In the genomic region with DNA sequence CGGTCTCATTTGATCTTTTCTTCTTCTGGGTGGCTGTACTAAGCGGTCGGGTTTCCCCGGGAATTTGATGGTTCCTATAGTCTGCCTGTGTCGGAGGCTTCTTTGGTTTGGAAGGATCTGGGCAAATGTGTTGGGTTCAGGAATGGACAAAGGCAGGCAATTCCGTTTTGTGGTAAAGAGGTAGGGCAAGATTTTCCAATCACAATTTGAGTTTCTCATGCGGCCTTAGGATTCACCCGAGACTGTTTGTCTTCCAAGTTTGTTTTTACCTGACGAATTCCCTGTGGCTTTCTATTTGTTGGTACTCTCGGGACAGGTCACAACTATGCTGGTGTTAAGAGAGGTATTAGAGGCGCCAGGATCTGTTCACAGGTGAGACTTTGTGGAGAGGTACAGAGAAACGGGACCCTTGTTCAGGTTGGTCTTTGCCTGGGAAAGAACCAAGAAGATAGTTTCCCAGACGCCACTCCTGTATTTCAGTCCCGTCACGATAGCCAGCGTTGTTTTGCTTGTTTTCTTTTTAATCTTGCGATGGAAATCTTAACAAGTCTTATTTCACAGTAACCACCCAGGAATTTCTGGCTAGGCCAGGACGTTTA, we compare ENCODE assay signal across 20 cellular contexts. TPM values are rescaled to one million over a fixed set of nuclear protein-coding genes. Genes with fewer than 3 reads are reported as not detected.
DNase-seq lines count a peak whose midpoint lies in the region; ATAC-seq and TF ChIP-seq lines count a peak whose summit lies in the region.
"Had no signal": no experiment of that assay in that cellular context is flagged by ENCODE, and none has a peak within 500 bp of the region (broad histone marks: within the 10 kb centered on the region; RNA-seq: fewer than 3 reads in every experiment).

No MANE protein-coding gene starts in this region.

- WGBS in endodermal cell (ENCODE audit: insufficient coverage in 1 of 2, insufficient read length in 1 of 2), 2 experiments: 3 to 11% methylated on average over 13 to 18 of the region's 18 CpGs
- WGBS in SK-N-SH (ENCODE audit: low lambda C conversion rate): 21% methylated on average over 18 of the region's 18 CpGs

- H3K27ac Mint-ChIP-seq in Caco-2 (ENCODE audit: unreplicated experiment) (peak overlapping the region; percentile 49), endodermal cell (peak overlapping the region; percentile 27), neural crest cell (ENCODE audit: unreplicated experiment) (no peak overlapping the region)

- no TSS peak for BruUV-seq in Caco-2 (replicated peaks; lab: Mats Ljungman, UMichigan)

- no peak overlapping the region for H3K4me2 ChIP-seq in SK-N-SH

- no peak for ATAC-seq in HG02759 (IDR thresholded peaks at IDR 0.05; ENCODE audit: unreplicated experiment)
- ATAC-seq: gastrocnemius medialis had no signal

- H3K4me3 Mint-ChIP-seq in Caco-2 (ENCODE audit: unreplicated experiment): peak overlapping the region; percentile 100
- peak overlapping the region; percentile 78 for H3K4me3 Mint-ChIP-seq in endodermal cell
- peak overlapping the region; percentile 80 for H3K4me3 Mint-ChIP-seq in neural crest cell

- H3K9ac ChIP-seq in HUES48 (ENCODE audit: low read depth, low read length): no peak overlapping the region
- peak overlapping the region; percentile 50 for H3K9ac ChIP-seq in endodermal cell (ENCODE audit: extremely low read depth, low read length, poor library complexity, severe bottlenecking)
- H3K9ac ChIP-seq in SK-N-SH: no peak overlapping the region

- no peak for TF ChIP-seq EP300 in SK-N-SH (IDR thresholded peaks at IDR 0.05; ENCODE audit: borderline replicate concordance in 1 of 2, low read depth in 1 of 2, low read length in 1 of 2)

- H3K9me3 Mint-ChIP-seq in Caco-2 (ENCODE audit: unreplicated experiment) (no peaks in the 10 kb centered on the region), endodermal cell (no peaks in the 10 kb centered on the region), neural crest cell (no peaks in the 10 kb centered on the region)

- CTCF ChIA-PET in Caco-2 (lab: Charles Lee) (interaction anchor here (0.8 kb wide), 1 partner anchor 96 kb away, joined by 4 read pairs; no protein-coding TSS in a partner anchor), SK-N-SH (lab: Yijun Ruan, JAX) (interaction anchor here (1.0 to 2.1 kb wide), 8 partner anchors 9 to 341 kb away, joined by 3 to 6 read pairs (median 4); partner anchors contain the start of gene GAD1)

- peak overlapping the region; percentile 57 for H3K27ac ChIP-seq in HUES48 (ENCODE audit: low read depth, low read length)
- H3K27ac ChIP-seq in endodermal cell (ENCODE audit: low read depth, low read length): no peak overlapping the region
- no peak overlapping the region for H3K27ac ChIP-seq in SK-N-SH (ENCODE audit: low read depth in 2 of 2, low read length in 1 of 2)
- H3K27ac ChIP-seq: gastrocnemius medialis, thyroid gland, VCaP had no signal

- H3K4me3 ChIP-seq in Caco-2 (ENCODE audit: low read depth, low read length): peak overlapping the region; percentile 62
- peak overlapping the region; percentile 28; the same call in 1 of the 2 replicates for H3K4me3 ChIP-seq in HUES48 (ENCODE audit: low read depth, low read length)
- H3K4me3 ChIP-seq in endodermal cell (ENCODE audit: low read length): peak overlapping the region; percentile 87
- H3K4me3 ChIP-seq in SK-N-SH (ENCODE audit: low read depth in 2 of 2, low read length in 1 of 2): no peak overlapping the region
- H3K4me3 ChIP-seq: thyroid gland had no signal

- intact Hi-C loops in Caco-2 (cut with micrococcal nuclease; ENCODE audit: unreplicated experiment): loop anchor here (5.0 kb wide), 2 partner anchors 146 to 209 kb away; partner anchors contain the start of gene GORASP2

- POLR2A ChIA-PET in Caco-2 (lab: Charles Lee): no interaction called here
- POLR2A ChIA-PET in SK-N-SH (lab: Yijun Ruan, JAX): no interaction called here

- no peak overlapping the region for H2AFZ ChIP-seq in SK-N-SH (ENCODE audit: low read depth)

- H3K36me3 Mint-ChIP-seq in Caco-2 (ENCODE audit: insufficient read depth, unreplicated experiment): peaks cover 74% of the 10 kb centered on the region
- H3K36me3 Mint-ChIP-seq in endodermal cell (ENCODE audit: low read depth): peaks cover 37% of the 10 kb centered on the region
- H3K36me3 Mint-ChIP-seq in neural crest cell (ENCODE audit: low read depth): peaks cover 2% of the 10 kb centered on the region

- H3K4me1 Mint-ChIP-seq in Caco-2 (ENCODE audit: low read depth, unreplicated experiment) (no peaks in the 10 kb centered on the region), endodermal cell (peaks cover 5% of the 10 kb centered on the region), neural crest cell (peaks cover 21% of the 10 kb centered on the region)

- H3K79me2 ChIP-seq in SK-N-SH (ENCODE audit: insufficient read depth): no peaks in the 10 kb centered on the region

- no peaks in the 10 kb centered on the region for H4K20me1 ChIP-seq in SK-N-SH (ENCODE audit: insufficient read depth)

- no peaks in the 10 kb centered on the region for H3K9me2 ChIP-seq in SK-N-SH

- no peaks in the 10 kb centered on the region for H3F3A ChIP-seq in SK-N-SH (replicated peaks; ENCODE audit: insufficient read depth)

- H3K27me3 ChIP-seq in Caco-2 (replicated peaks; ENCODE audit: control insufficient read depth, insufficient read depth, low read length) (no peaks in the 10 kb centered on the region), HUES48 (ENCODE audit: control insufficient read depth, insufficient read depth, low read length) (peaks cover 87% of the 10 kb centered on the region), endodermal cell (ENCODE audit: control insufficient read depth, insufficient read depth, low read length, poor library complexity, severe bottlenecking) (peaks cover 12% of the 10 kb centered on the region), SK-N-SH (ENCODE audit: insufficient read depth) (peaks cover 50% of the 10 kb centered on the region)

- H3K27me3 Mint-ChIP-seq in Caco-2 (ENCODE audit: insufficient read depth, unreplicated experiment) (no peaks in the 10 kb centered on the region), endodermal cell (ENCODE audit: insufficient read depth) (peaks cover 32% of the 10 kb centered on the region), neural crest cell (ENCODE audit: low read depth) (peaks cover 86% of the 10 kb centered on the region)

- H3K9me3 ChIP-seq in Caco-2: no peaks in the 10 kb centered on the region
- H3K9me3 ChIP-seq in HUES48 (ENCODE audit: control insufficient read depth, insufficient read depth, low read length): no peaks in the 10 kb centered on the region
- no peaks in the 10 kb centered on the region for H3K9me3 ChIP-seq in endodermal cell (ENCODE audit: control insufficient read depth, low read length)
- no peaks in the 10 kb centered on the region for H3K9me3 ChIP-seq in SK-N-SH
- H3K9me3 ChIP-seq: gastrocnemius medialis, thyroid gland had no signal

- TF ChIP-seq CTCF in Caco-2 (IDR thresholded peaks at IDR 0.05; ENCODE audit: insufficient read depth in 1 of 2, low read depth in 1 of 2, low read length in 1 of 2, severe bottlenecking in 1 of 2, unreplicated experiment in 1 of 2): no peak
- TF ChIP-seq CTCF in endodermal cell (conservative IDR thresholded peaks at IDR 0.05): no peak
- no peak for TF ChIP-seq CTCF in neural crest cell (conservative IDR thresholded peaks at IDR 0.05)
- TF ChIP-seq CTCF in SK-N-SH (IDR thresholded peaks at IDR 0.05): no peak

- H3K36me3 ChIP-seq in Caco-2 (ENCODE audit: control insufficient read depth, insufficient read depth, low read length) (no peaks in the 10 kb centered on the region), HUES48 (ENCODE audit: control insufficient read depth, insufficient read depth, low read length) (no peaks in the 10 kb centered on the region), endodermal cell (ENCODE audit: control insufficient read depth, insufficient read depth, low read length) (peaks cover 12% of the 10 kb centered on the region), SK-N-SH (replicated peaks in 1 of 2; ENCODE audit: control insufficient read depth in 1 of 2, insufficient read depth in 2 of 2, low read length in 1 of 2) (no peaks in the 10 kb centered on the region)
- H3K36me3 ChIP-seq: gastrocnemius medialis, thyroid gland had no signal

- no peak for DNase-seq in Caco-2
- DNase-seq in endodermal cell: peak; percentile 50
- no peak for DNase-seq in neural crest cell (ENCODE audit: low read depth, low spot score)
- DNase-seq in SK-N-SH: no peak
- DNase-seq in NCI-H2107 treated with DMSO at 0.1 percent for 48 hours (lab: John Stamatoyannopoulos, UW; ENCODE audit: unreplicated experiment): no peak
- DNase-seq: activated effector memory CD4-positive, alpha-beta T cell treated with anti-CD3 and anti-CD28 coated beads, Interleukin-2, amount 50 U/mL, for 16 hours; aorta; gastrocnemius medialis; HCEC 1CT; mammary epithelial cell; NCI-H146; stimulated activated CD4-positive, alpha-beta T cell treated with anti-CD3 and anti-CD28 coated beads, Interleukin-4, amount 100 ng/mL, for 24 hours; thyroid gland had no signal

- H3K4me1 ChIP-seq in Caco-2 (peaks cover 11% of the 10 kb centered on the region; the same call in 1 of the 2 replicates), HUES48 (ENCODE audit: control insufficient read depth, insufficient read depth, low read length) (peaks cover 19% of the 10 kb centered on the region), endodermal cell (ENCODE audit: control insufficient read depth, insufficient read depth, low read length) (no peaks in the 10 kb centered on the region), SK-N-SH (ENCODE audit: control insufficient read depth in 1 of 2, insufficient read depth in 2 of 2, low read depth in 1 of 2, low read length in 1 of 2) (peaks cover 0 to 9% of the 10 kb centered on the region in 2 experiments; a peak in 2 of 4 replicates)

- no peak for TF ChIP-seq RAD21 in SK-N-SH (IDR thresholded peaks at IDR 0.05; ENCODE audit: low read length)

TF ChIP-seq in SK-N-SH, 30 proteins besides CTCF, POLR2A, EP300 and RAD21 (continues in another document):
- TF ChIP-seq, protein P1, sequence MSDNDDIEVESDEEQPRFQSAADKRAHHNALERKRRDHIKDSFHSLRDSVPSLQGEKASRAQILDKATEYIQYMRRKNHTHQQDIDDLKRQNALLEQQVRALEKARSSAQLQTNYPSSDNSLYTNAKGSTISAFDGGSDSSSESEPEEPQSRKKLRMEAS (IDR thresholded peaks at IDR 0.05; ENCODE audit: low read depth): no peak

RNA-seq across cellular contexts. Expression of gene SP5, which starts 3.0 kb away (rescaled TPM):
- total RNA-seq in Caco-2 (2022) (149 and 161 TPM in 2 replicates), endodermal cell (100 to 1,000 TPM in 1 of 2 donors, 10 to 100 TPM in 1; 60.3 to 103 TPM), neural crest cell (3.5 and 6.4 TPM in 2 replicates)
- 27.6 TPM for polyA plus RNA-seq in endodermal cell (2013, experiment 1 of 2)
- polyA plus RNA-seq in endodermal cell (2013, experiment 2 of 2): 25.7 TPM
- polyA plus RNA-seq in SK-N-SH (2012; rRNA removed): not detected in 2 replicates
- not detected in 2 replicates for polyA plus RNA-seq in SK-N-SH (2012; cell fraction: cytosol; rRNA removed)
- not detected in 2 replicates for polyA plus RNA-seq in SK-N-SH (2012; cell fraction: nucleus; rRNA removed)
- total RNA-seq: activated CD8-positive, alpha-beta memory T cell treated with anti-CD3 and anti-CD28 coated beads for 36 hours; mammary epithelial cell; OCI-LY7; osteocyte had no signal
- polyA plus RNA-seq: aorta, BJ, mammary epithelial cell had no signal

RNA-seq across cellular contexts. Expression of gene ERICH2, which starts 52.1 kb away (rescaled TPM):
- total RNA-seq in Caco-2 (2022): 3.1 and 3.3 TPM in 2 replicates
- 10 to 100 TPM in 1 of 2 donors, 1 to 10 TPM in 1; 9.6 to 18.3 TPM for total RNA-seq in endodermal cell
- 1.5 TPM for polyA plus RNA-seq in endodermal cell (2013, experiment 1 of 2)
- 1.8 TPM for polyA plus RNA-seq in endodermal cell (2013, experiment 2 of 2)
- total RNA-seq in neural crest cell: not detected in 2 replicates
- polyA plus RNA-seq in SK-N-SH (2012; rRNA removed): not detected in 2 replicates
- not detected in 2 replicates for polyA plus RNA-seq in SK-N-SH (2012; cell fraction: cytosol; rRNA removed)
- not detected in 2 replicates for polyA plus RNA-seq in SK-N-SH (2012; cell fraction: nucleus; rRNA removed)
- total RNA-seq: activated CD8-positive, alpha-beta memory T cell treated with anti-CD3 and anti-CD28 coated beads for 36 hours; gastrocnemius medialis; OCI-LY7; osteocyte; thyroid gland had no signal
- polyA plus RNA-seq: BJ had no signal

Comparison
In these comparisons a context has a peak if more than half of its experiments do, and no peak if none do; other contexts are left out.
1. H3K4me3 ChIP-seq: peak in Caco-2 (single experiment), HUES48 (single experiment) and endodermal cell (single experiment); none in SK-N-SH (0 of 2).
2. Peak in every context shown above with its lines, with median percentiles within 50 percentile points of each other: H3K4me3 Mint-ChIP-seq.